In the genomic region with DNA sequence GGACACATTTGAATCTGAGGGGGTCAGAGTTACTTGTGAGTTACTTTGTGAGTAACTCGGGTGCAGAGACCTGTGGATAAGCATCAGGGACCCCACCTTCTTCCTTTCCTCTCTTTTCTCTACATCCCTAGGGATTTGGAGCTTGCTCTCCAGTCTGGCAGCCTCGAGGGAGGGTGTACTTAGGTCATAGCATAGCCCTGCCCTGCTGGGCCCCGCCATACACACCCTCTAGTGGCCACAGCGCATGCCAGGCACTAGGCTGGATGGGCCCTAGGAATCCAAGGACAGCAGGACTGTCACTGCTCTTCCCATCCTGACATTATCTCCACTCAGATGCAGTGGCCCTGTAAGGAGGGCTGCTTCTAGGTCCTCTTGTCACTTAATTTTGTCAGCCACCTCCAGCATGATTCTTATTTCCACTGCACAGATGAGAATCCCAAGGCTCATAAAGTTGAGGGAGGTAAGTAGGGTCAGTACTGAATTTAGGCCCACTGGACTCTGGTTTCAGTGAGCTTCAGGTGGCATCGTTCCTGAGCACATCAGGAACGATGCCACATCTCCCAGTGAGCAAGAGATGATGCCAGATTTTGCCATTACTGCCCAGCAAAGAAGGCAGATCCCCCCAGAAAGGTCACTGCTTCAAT, we compare ENCODE assay signal across 1 cellular context.
TF ChIP-seq lines count a peak whose summit lies in the region.

No MANE protein-coding gene starts in this region.

TF ChIP-seq in HepG2, 621 proteins besides CTCF, POLR2A, EP300 and RAD21 (continued from another document):
- TF ChIP-seq, protein P1, sequence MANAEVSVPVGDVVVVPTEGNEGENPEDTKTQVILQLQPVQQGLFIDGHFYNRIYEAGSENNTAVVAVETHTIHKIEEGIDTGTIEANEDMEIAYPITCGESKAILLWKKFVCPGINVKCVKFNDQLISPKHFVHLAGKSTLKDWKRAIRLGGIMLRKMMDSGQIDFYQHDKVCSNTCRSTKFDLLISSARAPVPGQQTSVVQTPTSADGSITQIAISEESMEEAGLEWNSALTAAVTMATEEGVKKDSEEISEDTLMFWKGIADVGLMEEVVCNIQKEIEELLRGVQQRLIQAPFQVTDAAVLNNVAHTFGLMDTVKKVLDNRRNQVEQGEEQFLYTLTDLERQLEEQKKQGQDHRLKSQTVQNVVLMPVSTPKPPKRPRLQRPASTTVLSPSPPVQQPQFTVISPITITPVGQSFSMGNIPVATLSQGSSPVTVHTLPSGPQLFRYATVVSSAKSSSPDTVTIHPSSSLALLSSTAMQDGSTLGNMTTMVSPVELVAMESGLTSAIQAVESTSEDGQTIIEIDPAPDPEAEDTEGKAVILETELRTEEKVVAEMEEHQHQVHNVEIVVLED (CRISPR knock-in tag; IDR thresholded peaks at IDR 0.05; ENCODE audit: borderline replicate concordance): 0 out of 2 replicates have a peak, but pooled peaks have one; percentile 25
- TF ChIP-seq ZNF547 (CRISPR knock-in tag; IDR thresholded peaks at IDR 0.05): peak; percentile 45; the same call in 1 of the 2 replicates
- TF ChIP-seq THAP11 (CRISPR knock-in tag; IDR thresholded peaks at IDR 0.05): no peak
- TF ChIP-seq ZFP36 (IDR thresholded peaks at IDR 0.05; ENCODE audit: borderline replicate concordance, low read depth, low read length, partially characterized antibody): no peak
- 0 out of 2 replicates have a peak, but pooled peaks have one; percentile 28 for TF ChIP-seq ZNF331 (CRISPR knock-in tag; IDR thresholded peaks at IDR 0.05)
- TF ChIP-seq RXRB (CRISPR knock-in tag; IDR thresholded peaks at IDR 0.05; ENCODE audit: borderline replicate concordance): peak; percentile 49; the same call in 1 of the 2 replicates
- TF ChIP-seq, protein P2, sequence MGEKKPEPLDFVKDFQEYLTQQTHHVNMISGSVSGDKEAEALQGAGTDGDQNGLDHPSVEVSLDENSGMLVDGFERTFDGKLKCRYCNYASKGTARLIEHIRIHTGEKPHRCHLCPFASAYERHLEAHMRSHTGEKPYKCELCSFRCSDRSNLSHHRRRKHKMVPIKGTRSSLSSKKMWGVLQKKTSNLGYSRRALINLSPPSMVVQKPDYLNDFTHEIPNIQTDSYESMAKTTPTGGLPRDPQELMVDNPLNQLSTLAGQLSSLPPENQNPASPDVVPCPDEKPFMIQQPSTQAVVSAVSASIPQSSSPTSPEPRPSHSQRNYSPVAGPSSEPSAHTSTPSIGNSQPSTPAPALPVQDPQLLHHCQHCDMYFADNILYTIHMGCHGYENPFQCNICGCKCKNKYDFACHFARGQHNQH (CRISPR knock-in tag; IDR thresholded peaks at IDR 0.05): 0 out of 2 replicates have a peak, but pooled peaks have one; percentile 37
